ENCODE assay signal across 17 cellular contexts in genomic region chr6:29746846-29747687, GRCh38. TPM values are rescaled to one million over a fixed set of nuclear protein-coding genes. Genes with fewer than 3 reads are reported as not detected.
DNase-seq lines count a peak whose midpoint lies in the region; ATAC-seq, FAIRE-seq and TF ChIP-seq lines count a peak whose summit lies in the region.
"Had no signal": no experiment of that assay in that cellular context is flagged by ENCODE, and none has a peak within 500 bp of the region (broad histone marks: within the 10 kb centered on the region; RNA-seq: fewer than 3 reads in every experiment).

No MANE protein-coding gene starts in this region.

- FAIRE-seq in K562 (lab: Jason Lieb, UNC) = no peak

- peaks cover 5% of the 10 kb centered on the region for H3K36me3 Mint-ChIP-seq in activated T-cell treated with anti-CD3 and anti-CD28 coated beads, Interleukin-2, amount 50 U/mL, for 24 hours (ENCODE audit: low read depth)

- no peak overlapping the region for H3K14ac ChIP-seq in neuronal stem cell (ENCODE audit: low read length)

- H3K27me3 Mint-ChIP-seq in activated T-cell treated with anti-CD3 and anti-CD28 coated beads, Interleukin-2, amount 50 U/mL, for 24 hours = no peaks in the 10 kb centered on the region

- H3K4me3 Mint-ChIP-seq in activated T-cell treated with anti-CD3 and anti-CD28 coated beads, Interleukin-2, amount 50 U/mL, for 24 hours = peak overlapping the region; percentile 92

- no peaks in the 10 kb centered on the region for H4K20me1 ChIP-seq in HCT116 (ENCODE audit: insufficient read depth)
- H4K20me1 ChIP-seq in K562 (replicated peaks; ENCODE audit: control insufficient read depth, insufficient read depth, low read length) = peaks cover 6% of the 10 kb centered on the region

- RAD21 ChIA-PET in HCT116 (lab: Charles Lee; ENCODE audit: low non-redundant PET in 1 of 2, low total read pairs in 2 of 2, uncharacterized antibody in 2 of 2, unreplicated experiment in 2 of 2) = no interaction called here

- no peak overlapping the region for H3K23ac ChIP-seq in neuronal stem cell (ENCODE audit: low read depth, low read length, poor library complexity)

- H3K79me2 ChIP-seq in HCT116 (ENCODE audit: insufficient read depth, low read length) (no peaks in the 10 kb centered on the region; the same call in 1 of the 2 replicates), K562 (ENCODE audit: control insufficient read depth, insufficient read depth, low read length) (no peaks in the 10 kb centered on the region)

- TF ChIP-seq CTCF in HCT116 (IDR thresholded peaks at IDR 0.05 in 2 of 3, conservative IDR thresholded peaks at IDR 0.05 in 1 of 3; ENCODE audit: borderline replicate concordance in 1 of 3, insufficient read depth in 1 of 3, low read depth in 2 of 3, low read length in 2 of 3) (0 out of 6 replicates have a peak, but pooled peaks of 1 of the 3 experiments have one; percentile 18), K562 (IDR thresholded peaks at IDR 0.05 in 2 of 3, conservative IDR thresholded peaks at IDR 0.05 in 1 of 3; ENCODE audit: insufficient read depth in 2 of 3, low read depth in 1 of 3, low read length in 3 of 3) (no peak), spleen (IDR thresholded peaks at IDR 0.05 in 8 of 11, conservative IDR thresholded peaks at IDR 0.05 in 3 of 11) (no peak)

- no peak overlapping the region for H3K18ac ChIP-seq in neuronal stem cell (ENCODE audit: low read length)

- no peak overlapping the region for H4K8ac ChIP-seq in neuronal stem cell (ENCODE audit: low read depth, low read length)

- no peak overlapping the region for H2AK5ac ChIP-seq in neuronal stem cell (ENCODE audit: low read depth, low read length)

- no peak overlapping the region for H2BK120ac ChIP-seq in neuronal stem cell (ENCODE audit: low read depth, low read length)

- no peaks in the 10 kb centered on the region for H3K9me3 Mint-ChIP-seq in activated T-cell treated with anti-CD3 and anti-CD28 coated beads, Interleukin-2, amount 50 U/mL, for 24 hours

- 37% methylated on average over 12 of the region's 16 CpGs for WGBS in K562 (ENCODE audit: insufficient coverage, low coverage, missing lambda C conversion rate)
- WGBS in neuronal stem cell (ENCODE audit: extremely low coverage in 2 of 2, insufficient read length in 2 of 2, insufficient replicate concordance in 1 of 2), 2 donors = no CpG with 5 or more reads among the region's 16 CpGs
- WGBS in spleen, 5 donors = 71 to 90% (median 77%) methylated on average over 16 of the region's 16 CpGs

- no peaks in the 10 kb centered on the region for H3K9me2 ChIP-seq in HCT116 (ENCODE audit: insufficient read depth)

- no peaks in the 10 kb centered on the region for H3K79me1 ChIP-seq in neuronal stem cell (ENCODE audit: low read depth, low read length)

- H2BK12ac ChIP-seq in neuronal stem cell (ENCODE audit: low read length) = no peak overlapping the region

- POLR2A ChIA-PET in HCT116 (lab: Charles Lee) = interaction anchor here (0.7 kb wide), 1 partner anchor 1529 kb away, joined by 3 read pairs; no protein-coding TSS in a partner anchor
- POLR2A ChIA-PET in K562 (lab: Yijun Ruan, JAX) = no interaction called here

- no peaks in the 10 kb centered on the region for H3K27me3 ChIP-seq in HCT116 (ENCODE audit: insufficient read depth, low read length)
- H3K27me3 ChIP-seq in K562 (ENCODE audit: control insufficient read depth in 2 of 2, insufficient read depth in 2 of 2, low read length in 2 of 2) = no peaks in the 10 kb centered on the region
- H3K27me3 ChIP-seq in neuronal stem cell (ENCODE audit: control insufficient read depth in 3 of 3, insufficient read depth in 3 of 3, low read depth in 1 of 3, low read length in 3 of 3) = peaks cover 12 to 75% (median 42%) of the 10 kb centered on the region in 3 experiments
- no peaks in the 10 kb centered on the region for H3K27me3 ChIP-seq in spleen (replicated peaks in 1 of 7)
- H3K27me3 ChIP-seq: right atrium auricular region had no signal

- no peak for DNase-seq in activated T-cell treated with anti-CD3 and anti-CD28 coated beads, Interleukin-2, amount 50 U/mL, for 24 hours
- DNase-seq in activated T-cell treated with anti-CD3 and anti-CD28 coated beads, Interleukin-2, amount 50 U/mL, for 48 hours = no peak
- DNase-seq in HCT116 (ENCODE audit: low read depth, low spot score) (no peak), K562 (ENCODE audit: extremely low read depth in 1 of 4, low spot score in 3 of 4) (peak in 1 of 4 experiments; percentile 26), neuronal stem cell (ENCODE audit: low spot score) (no peak), spleen (no peak)
- DNase-seq: activated gamma-delta T cell treated with Interleukin-2 at 50 U/mL for 16 hours; DMS153; effector CD8-positive, alpha-beta T cell; GOT3; hypothalamus; left ventricle myocardium superior; stimulated activated CD4-positive, alpha-beta T cell treated with anti-CD3 and anti-CD28 coated beads, Interleukin-1b, Interleukin-23, amount 100 ng/mL, for 48 hours had no signal

- intact Hi-C loops in HCT116 (cut with micrococcal nuclease) = no loop called here
- intact Hi-C loops in K562 (cut with micrococcal nuclease) = no loop called here
- intact Hi-C loops in spleen (cut with DNase I; ENCODE audit: low total_unique reads) = no loop called here

- TF ChIP-seq RAD21 in HCT116 (IDR thresholded peaks at IDR 0.05; ENCODE audit: low read depth) (no peak), K562 (CRISPR knock-in tag; conservative IDR thresholded peaks at IDR 0.05 in 1 of 2, IDR thresholded peaks at IDR 0.05 in 1 of 2) (no peak)

- no peaks in the 10 kb centered on the region for H3K9me1 ChIP-seq in K562 (ENCODE audit: control insufficient read depth, insufficient read depth, low read length)

- H2AFZ ChIP-seq in HCT116 (ENCODE audit: low read depth, low read length, poor library complexity, severe bottlenecking) (no peak overlapping the region), K562 (ENCODE audit: low read depth, low read length) (no peak overlapping the region), neuronal stem cell (ENCODE audit: low read length) (no peak overlapping the region)

- no peak overlapping the region for H3K4ac ChIP-seq in neuronal stem cell (ENCODE audit: low read length)

- no peak for TF ChIP-seq EP300 in K562 (IDR thresholded peaks at IDR 0.05; ENCODE audit: low read length)

- H2BK15ac ChIP-seq in neuronal stem cell (ENCODE audit: low read length) = no peak overlapping the region

- peaks cover 3 to 22% of the 10 kb centered on the region in 2 experiments; a peak in 3 of 4 replicates for H3K4me1 ChIP-seq in HCT116 (ENCODE audit: control insufficient read depth in 1 of 2, insufficient read depth in 2 of 2, low read length in 2 of 2)
- peaks cover 13 to 22% of the 10 kb centered on the region in 2 experiments; a peak in 4 of 5 replicates for H3K4me1 ChIP-seq in K562 (replicated peaks in 1 of 2; ENCODE audit: control insufficient read depth in 2 of 2, insufficient read depth in 2 of 2, low read length in 2 of 2)
- peaks cover 0 to 6% of the 10 kb centered on the region in 2 donors for H3K4me1 ChIP-seq in neuronal stem cell (ENCODE audit: control insufficient read depth in 2 of 2, insufficient read depth in 1 of 2, low read depth in 1 of 2, low read length in 2 of 2)
- peaks cover 16 to 49% (median 37%) of the 10 kb centered on the region in 6 donors for H3K4me1 ChIP-seq in spleen

- CTCF ChIA-PET in HCT116 (lab: Charles Lee) = interaction anchor here (1.0 to 2.3 kb wide), 2 partner anchors 9 to 97 kb away, joined by 6 to 7 read pairs; no protein-coding TSS in a partner anchor
- CTCF ChIA-PET in K562 (lab: Yijun Ruan, JAX; ENCODE audit: low intra/inter-chr PET ratio) = no interaction called here

- no peak overlapping the region; the same call in 1 of the 2 replicates for H3K27ac ChIP-seq in HCT116 (ENCODE audit: low read depth, low read length)
- no peak overlapping the region for H3K27ac ChIP-seq in K562 (ENCODE audit: extremely low read depth, low read depth, low read length)
- H3K27ac ChIP-seq in neuronal stem cell (replicated peaks; ENCODE audit: low read length) = no peak overlapping the region
- no peak overlapping the region for H3K27ac ChIP-seq in spleen
- H3K27ac ChIP-seq: right atrium auricular region had no signal

- H3K27ac Mint-ChIP-seq in activated T-cell treated with anti-CD3 and anti-CD28 coated beads, Interleukin-2, amount 50 U/mL, for 24 hours = no peak overlapping the region

- peak overlapping the region; percentile 17 for H2BK5ac ChIP-seq in neuronal stem cell (ENCODE audit: low read length)

- H3K9me3 ChIP-seq in HCT116 (ENCODE audit: control insufficient read depth in 1 of 2, insufficient read depth in 1 of 2, low read depth in 1 of 2, low read length in 2 of 2) = no peaks in the 10 kb centered on the region
- H3K9me3 ChIP-seq in K562 (replicated peaks; ENCODE audit: control insufficient read depth, insufficient read depth, low read depth, low read length) = no peaks in the 10 kb centered on the region
- peaks cover 0 to 2% of the 10 kb centered on the region in 2 donors for H3K9me3 ChIP-seq in neuronal stem cell (replicated peaks in 1 of 2; ENCODE audit: control insufficient read depth in 2 of 2, insufficient read depth in 1 of 2, low read depth in 1 of 2, low read length in 2 of 2)
- H3K9me3 ChIP-seq in spleen = no peaks in the 10 kb centered on the region
- H3K9me3 ChIP-seq: right atrium auricular region had no signal

- H3K36me3 ChIP-seq in HCT116 (ENCODE audit: control insufficient read depth in 1 of 2, insufficient read depth in 2 of 2, low read length in 2 of 2) (peaks cover 0 to 4% of the 10 kb centered on the region in 2 experiments; a peak in 1 of 4 replicates), K562 (ENCODE audit: control insufficient read depth, insufficient read depth, low read length) (no peaks in the 10 kb centered on the region), neuronal stem cell (replicated peaks in 1 of 2; ENCODE audit: control insufficient read depth in 2 of 2, insufficient read depth in 2 of 2, low read length in 2 of 2) (no peaks in the 10 kb centered on the region), spleen (peaks cover 0 to 24% (median 6%) of the 10 kb centered on the region in 6 donors)
- H3K36me3 ChIP-seq: right atrium auricular region had no signal

- BruUV-seq in HCT116 (replicated peaks; lab: Mats Ljungman, UMichigan) (TSS peak; percentile 7), K562 (replicated peaks; lab: Mats Ljungman, UMichigan) (no TSS peak)

- ATAC-seq in HCT116 (no peak), K562 (no peak), HG03469 (IDR thresholded peaks at IDR 0.05; ENCODE audit: unreplicated experiment) (no peak), GM18517 (IDR thresholded peaks at IDR 0.05; ENCODE audit: unreplicated experiment) (no peak)
- ATAC-seq: left ventricle myocardium superior had no signal

- in situ Hi-C loops in K562 (cut with MboI) = loop anchor here (25.0 kb wide), 1 partner anchor 90 kb away; the partner anchor contains the start of gene HLA-G

- H3K4me3 ChIP-seq in HCT116 (replicated peaks in 1 of 2; ENCODE audit: low read depth in 1 of 2, low read length in 2 of 2) = no peak overlapping the region
- H3K4me3 ChIP-seq in K562 = no peak overlapping the region
- no peak overlapping the region for H3K4me3 ChIP-seq in neuronal stem cell (ENCODE audit: low read length in 2 of 2)
- H3K4me3 ChIP-seq in spleen = peak overlapping the region in 1 of 8 donors; percentile 87

- H3K9ac ChIP-seq in HCT116 (ENCODE audit: low read length) (no peak overlapping the region; the same call in 1 of the 2 replicates), K562 (ENCODE audit: insufficient read depth in 1 of 2, low read depth in 2 of 2, low read length in 2 of 2) (no peak overlapping the region), neuronal stem cell (ENCODE audit: low read depth, low read length, poor library complexity) (peak overlapping the region; percentile 14)

- TF ChIP-seq POLR2A in HCT116 (IDR thresholded peaks at IDR 0.05; ENCODE audit: borderline replicate concordance, extremely low read depth, insufficient read depth, insufficient read length) = no peak
- no peak for TF ChIP-seq POLR2A in K562 (conservative IDR thresholded peaks at IDR 0.05)
- TF ChIP-seq POLR2A in spleen (IDR thresholded peaks at IDR 0.05) = no peak

- H3K4me2 ChIP-seq in HCT116 (ENCODE audit: low read length) = peak overlapping the region; percentile 97
- no peak overlapping the region for H3K4me2 ChIP-seq in K562 (ENCODE audit: insufficient read depth, low read length)
- H3K4me2 ChIP-seq in neuronal stem cell (ENCODE audit: insufficient read depth, low read length, poor library complexity, severe bottlenecking) = no peak overlapping the region

- peaks cover 28% of the 10 kb centered on the region for H3K4me1 Mint-ChIP-seq in activated T-cell treated with anti-CD3 and anti-CD28 coated beads, Interleukin-2, amount 50 U/mL, for 24 hours (ENCODE audit: low read depth)

- H4K91ac ChIP-seq in neuronal stem cell (ENCODE audit: low read depth, low read length, poor library complexity) = no peak overlapping the region

RNA-seq across cellular contexts. Expression of gene HLA-F, which starts 23.8 kb away (rescaled TPM):
- total RNA-seq in HCT116 (2021; ENCODE audit: unreplicated experiment) = 24.6 TPM
- 35.5 and 49.9 TPM in 2 replicates for polyA plus RNA-seq in HCT116 (2012)
- total RNA-seq in K562 (2011; cell fraction: chromatin; rRNA removed; ENCODE audit: low replicate concordance) = not detected in 2 replicates
- not detected in 2 replicates for total RNA-seq in K562 (2011; cell fraction: nucleolus; rRNA removed)
- total RNA-seq in K562 (2011; cell fraction: nucleoplasm; rRNA removed) = not detected in 2 replicates
- not detected in 2 replicates for total RNA-seq in K562 (2014; rRNA removed)
- total RNA-seq in K562 (2014; rRNA removed; fragmentation: Illumina TruSeq; extraction: Trizol) = not detected in 2 replicates
- not detected in 2 replicates for total RNA-seq in K562 (2015; rRNA removed; fragmentation: Illumina TruSeq; extraction: Trizol)
- total RNA-seq in K562 (2021) = 0.40 and 0.89 TPM in 2 replicates
- not detected in 2 replicates for polyA plus RNA-seq in K562 (2011; rRNA removed)
- not detected in 2 replicates for polyA plus RNA-seq in K562 (2011; cell fraction: cytosol; rRNA removed)
- polyA plus RNA-seq in K562 (2011; cell fraction: nucleus; rRNA removed) = not detected in 2 replicates
- 0.43 and 1.1 TPM in 2 replicates for polyA plus RNA-seq in K562 (2012)
- polyA plus RNA-seq in K562 (2014; fragmentation: Illumina TruSeq; extraction: Trizol) = not detected in 2 replicates
- under 1 TPM; 0.46 to 0.76 TPM for polyA plus RNA-seq in K562 (2014; fragmentation: Nextera tagmentation; extraction: Ambion mirVana)
- 0.15 TPM in 1 of 2 replicates, not detected in the other for polyA plus RNA-seq in K562 (2014; rRNA removed)
- not detected in 2 replicates for polyA minus RNA-seq in K562 (2011; rRNA and poly(A)+ RNA removed)
- polyA minus RNA-seq in K562 (2011; cell fraction: cytosol; rRNA and poly(A)+ RNA removed) = not detected in 2 replicates
- not detected in 2 replicates for polyA minus RNA-seq in K562 (2011; cell fraction: nucleus; rRNA and poly(A)+ RNA removed)
- polyA plus RNA-seq in neuronal stem cell (2013, experiment 1 of 2) = 2.6 TPM
- 2.2 TPM for polyA plus RNA-seq in neuronal stem cell (2013, experiment 2 of 2)
- 100 to 1,000 TPM; 402 to 532 (median 496) TPM for total RNA-seq in spleen
- polyA plus RNA-seq in spleen = 100 to 1,000 TPM; 501 to 663 (median 577) TPM
- polyA plus RNA-seq: neural cell had no signal

Comparison
In these comparisons a context has a peak if more than half of its experiments do, and no peak if none do; other contexts are left out.
1. RNA of gene HLA-F, which starts 23.8 kb away (total RNA-seq): 402 to 532 TPM in spleen and 24.6 TPM in HCT116 (single experiment); 0.40 to 0.89 TPM in K562; every median in the first group is over 10 times any median in the second.